ENCODE assay signal across 8 cellular contexts in the genomic region with DNA sequence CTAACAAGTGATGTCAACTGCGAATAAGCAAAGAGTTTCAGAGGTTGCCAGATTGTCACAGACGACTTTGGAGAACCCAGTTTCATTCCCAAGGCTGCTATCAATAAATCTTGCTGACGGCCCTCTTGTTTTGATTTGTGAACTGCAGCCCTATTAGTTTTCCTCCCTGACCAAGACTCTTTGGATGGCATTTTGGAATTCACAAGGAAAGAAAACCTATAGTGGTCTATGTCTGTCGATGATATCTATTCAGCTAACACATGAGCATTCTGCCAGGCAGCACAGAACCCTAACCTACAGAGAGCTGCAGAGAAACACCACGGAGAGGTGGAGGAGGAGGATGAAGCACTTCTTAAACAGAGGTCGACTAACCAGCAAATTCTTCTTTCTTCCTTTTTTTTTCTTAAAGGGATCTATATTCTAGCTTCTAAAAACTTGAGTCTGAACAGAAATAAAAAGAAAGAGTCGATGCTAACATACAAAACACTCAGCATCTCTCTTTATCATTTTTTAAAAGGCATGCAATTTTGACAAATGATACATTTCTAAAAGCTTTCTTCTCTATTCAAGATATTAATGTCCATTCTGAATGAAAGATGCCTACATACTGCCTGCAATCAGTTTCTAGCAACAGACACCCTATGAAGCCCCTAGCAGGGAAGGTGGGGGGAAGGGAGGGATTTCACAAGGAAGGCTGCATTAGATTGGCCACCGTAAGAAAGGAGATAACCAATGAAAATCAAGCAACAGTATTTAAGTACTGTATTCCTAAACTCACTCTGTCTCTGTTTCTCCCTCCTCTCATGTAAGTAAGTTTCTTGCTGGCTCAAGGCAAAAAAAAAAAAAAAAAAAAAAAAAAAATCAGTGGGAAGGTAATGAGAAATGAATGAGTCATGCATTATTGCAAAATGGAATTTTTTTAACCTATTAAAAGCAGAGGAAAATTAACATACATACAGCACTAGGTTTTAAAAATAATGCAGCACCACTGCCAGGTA.
A peak's percentile ranks its signal among the peaks of the same experiment; 100 is the strongest.
DNase-seq lines count a peak whose midpoint lies in the region; ATAC-seq and TF ChIP-seq lines count a peak whose summit lies in the region.

No MANE protein-coding gene starts in this region.

- H3K4me3 ChIP-seq in stomach smooth muscle (ENCODE audit: low read length in 2 of 2), result peak overlapping the region; percentile 64 to 70

- no peak for TF ChIP-seq CTCF in HFFc6 (IDR thresholded peaks at IDR 0.05)

- H3K4me1 ChIP-seq in stomach smooth muscle (ENCODE audit: control insufficient read depth, insufficient read depth, low read length), result no peaks in the 10 kb centered on the region

- H3K9me3 Mint-ChIP-seq in HFFc6, result no peaks in the 10 kb centered on the region
- H3K9me3 Mint-ChIP-seq in activated naive CD8-positive, alpha-beta T cell treated with anti-CD3 and anti-CD28 coated beads for 36 hours, result no peaks in the 10 kb centered on the region

- DNase-seq in HFFc6 (peak; percentile 86), hepatic stellate cell (ENCODE audit: low spot score) (peak; percentile 29), GDM1 (lab: John Stamatoyannopoulos, UW) (no peak)
- DNase-seq in activated naive CD8-positive, alpha-beta T cell treated with anti-CD3 and anti-CD28 coated beads for 36 hours, result no peak
- no peak for DNase-seq in activated naive CD4-positive, alpha-beta T cell treated with Interleukin-2 at 50 U/mL for 16 hours

- no peaks in the 10 kb centered on the region for H3K36me3 ChIP-seq in stomach smooth muscle (ENCODE audit: control insufficient read depth in 2 of 2, insufficient read depth in 2 of 2, low read length in 2 of 2)

- peak overlapping the region; percentile 37 to 59 for H3K9ac ChIP-seq in stomach smooth muscle (ENCODE audit: low read length in 2 of 2)

- no peaks in the 10 kb centered on the region; the same call in 1 of the 2 replicates for H3K36me3 Mint-ChIP-seq in HFFc6 (ENCODE audit: low read depth)
- H3K36me3 Mint-ChIP-seq in activated naive CD8-positive, alpha-beta T cell treated with anti-CD3 and anti-CD28 coated beads for 36 hours, result peaks cover 4% of the 10 kb centered on the region

- H3K27me3 Mint-ChIP-seq in HFFc6 (ENCODE audit: insufficient read depth), result no peaks in the 10 kb centered on the region
- H3K27me3 Mint-ChIP-seq in activated naive CD8-positive, alpha-beta T cell treated with anti-CD3 and anti-CD28 coated beads for 36 hours, result no peaks in the 10 kb centered on the region

- H3K4me3 Mint-ChIP-seq in HFFc6, result peak overlapping the region; percentile 98
- H3K4me3 Mint-ChIP-seq in activated naive CD8-positive, alpha-beta T cell treated with anti-CD3 and anti-CD28 coated beads for 36 hours, result peak overlapping the region; percentile 72

- H3K27ac ChIP-seq in stomach smooth muscle (ENCODE audit: low read length), result no peak overlapping the region

- H3K4me1 Mint-ChIP-seq in HFFc6 (ENCODE audit: low read depth), result peaks cover 38% of the 10 kb centered on the region
- peaks cover 42% of the 10 kb centered on the region for H3K4me1 Mint-ChIP-seq in activated naive CD8-positive, alpha-beta T cell treated with anti-CD3 and anti-CD28 coated beads for 36 hours

- H3K27ac Mint-ChIP-seq in HFFc6, result peak overlapping the region; percentile 90
- peak overlapping the region; percentile 9 for H3K27ac Mint-ChIP-seq in activated naive CD8-positive, alpha-beta T cell treated with anti-CD3 and anti-CD28 coated beads for 36 hours

- ATAC-seq in GM21447 (IDR thresholded peaks at IDR 0.05; ENCODE audit: unreplicated experiment), result no peak
- ATAC-seq in GM21526 (IDR thresholded peaks at IDR 0.05; ENCODE audit: low FRiP score, unreplicated experiment), result no peak

- H3K27me3 ChIP-seq in stomach smooth muscle (ENCODE audit: control insufficient read depth in 1 of 2, insufficient read depth in 2 of 2, low read length in 2 of 2), result no peaks in the 10 kb centered on the region

- no peaks in the 10 kb centered on the region for H3K9me3 ChIP-seq in stomach smooth muscle (ENCODE audit: control insufficient read depth in 2 of 2, low read length in 2 of 2)

Comparison
In these comparisons a context has a peak if more than half of its experiments do, and no peak if none do; other contexts are left out.
1. DNase-seq: peak in HFFc6 (single experiment) and hepatic stellate cell (single experiment); none in activated naive CD8-positive, alpha-beta T cell treated with anti-CD3 and anti-CD28 coated beads for 36 hours (single experiment), GDM1 (single experiment) and activated naive CD4-positive, alpha-beta T cell treated with Interleukin-2 at 50 U/mL for 16 hours (single experiment).